In genomic region chr12:46377678-46378077, GRCh38 we compare ENCODE assay signal across 20 cellular contexts. TPM values are rescaled to one million over a fixed set of nuclear protein-coding genes. Genes with fewer than 3 reads are reported as not detected.
DNase-seq lines count a peak whose midpoint lies in the region; ATAC-seq and TF ChIP-seq lines count a peak whose summit lies in the region.
"Had no signal": no experiment of that assay in that cellular context is flagged by ENCODE, and none has a peak within 500 bp of the region (broad histone marks: within the 10 kb centered on the region; RNA-seq: fewer than 3 reads in every experiment).

No MANE protein-coding gene starts in this region.

- CTCF ChIA-PET in activated CD4-positive, alpha-beta T cell treated with anti-CD3 and anti-CD28 coated beads, Interleukin-2, amount 10 ng/mL, durations not matched to agents 7 days and 5 days (lab: Charles Lee), result interaction anchor here (0.6 kb wide), 1 partner anchor 24 kb away, joined by 3 read pairs; no protein-coding TSS in a partner anchor

- H3K4me3 ChIP-seq in fibroblast of the aortic adventitia (ENCODE audit: low read depth, low read length), result no peak overlapping the region
- H3K4me3 ChIP-seq: A549; BLaER1 treated with 17β-estradiol and CSF1 and Interleukin-3, amounts not matched to agents 10 nM and 100 nM; lung had no signal

- H3K4me1 Mint-ChIP-seq in activated CD4-positive, alpha-beta T cell treated with anti-CD3 and anti-CD28 coated beads, Interleukin-2, amount 10 ng/mL, durations not matched to agents 7 days and 5 days, result peaks cover 50% of the 10 kb centered on the region
- peaks cover 45% of the 10 kb centered on the region for H3K4me1 Mint-ChIP-seq in activated T-helper 1 cell treated with anti-CD3 and anti-CD28 coated beads, Interleukin-12 subunit alpha, Interleukin-12 subunit beta, Interleukin-2, Interleukin-4 antibody, amounts not matched to agents 30 ng/mL and 10 ng/mL and 1 ng/mL, durations not matched to agents 14 hours and 24 hours and 36 hours (ENCODE audit: low read depth)

- in situ Hi-C loops in G401 (cut with HindIII; ENCODE audit: low sequenced_read_pairs), result no loop called here

- POLR2A ChIA-PET in activated CD4-positive, alpha-beta T cell treated with anti-CD3 and anti-CD28 coated beads, Interleukin-2, amount 10 ng/mL, durations not matched to agents 7 days and 5 days (lab: Charles Lee), result no interaction called here

- intact Hi-C loops in activated T-helper 1 cell treated with anti-CD3 and anti-CD28 coated beads, Interleukin-12 subunit alpha, Interleukin-12 subunit beta, Interleukin-2, Interleukin-4 antibody, amounts not matched to agents 30 ng/mL and 10 ng/mL and 1 ng/mL, durations not matched to agents 14 hours and 24 hours and 36 hours (cut with micrococcal nuclease), result no loop called here

- DNase-seq in activated CD4-positive, alpha-beta T cell treated with anti-CD3 and anti-CD28 coated beads for 48 hours, result peak; percentile 35
- DNase-seq in activated CD4-positive, alpha-beta T cell treated with anti-CD3 and anti-CD28 coated beads, Interleukin-2, amount 10 ng/mL, durations not matched to agents 7 days and 5 days, result no peak
- DNase-seq in Daoy (ENCODE audit: low read depth) (peak; percentile 44), fibroblast of the aortic adventitia (ENCODE audit: low read depth) (peak; percentile 52), amniotic stem cell (lab: John Stamatoyannopoulos, UW) (no peak), G401 (ENCODE audit: low spot score) (no peak)
- DNase-seq in activated T-helper 1 cell treated with anti-CD3 and anti-CD28 coated beads, Interleukin-12 subunit alpha, Interleukin-12 subunit beta, Interleukin-2, Interleukin-4 antibody, amounts not matched to agents 30 ng/mL and 10 ng/mL and 1 ng/mL, durations not matched to agents 14 hours and 24 hours and 36 hours (ENCODE audit: low spot score), result no peak
- DNase-seq: cortex of kidney, foreskin keratinocyte, GDM1, H7, kidney, NCI-H1105 treated with DMSO at 0.1 percent for 48 hours, NCI-H526, right cardiac atrium had no signal

- H3K27me3 Mint-ChIP-seq in activated CD4-positive, alpha-beta T cell treated with anti-CD3 and anti-CD28 coated beads, Interleukin-2, amount 10 ng/mL, durations not matched to agents 7 days and 5 days, result no peaks in the 10 kb centered on the region
- no peaks in the 10 kb centered on the region for H3K27me3 Mint-ChIP-seq in activated T-helper 1 cell treated with anti-CD3 and anti-CD28 coated beads, Interleukin-12 subunit alpha, Interleukin-12 subunit beta, Interleukin-2, Interleukin-4 antibody, amounts not matched to agents 30 ng/mL and 10 ng/mL and 1 ng/mL, durations not matched to agents 14 hours and 24 hours and 36 hours (ENCODE audit: insufficient read depth)

- no peak for TF ChIP-seq CTCF in fibroblast of the aortic adventitia (IDR thresholded peaks at IDR 0.05; ENCODE audit: insufficient read depth, low read length)

- no peak for ATAC-seq in GM18511 (IDR thresholded peaks at IDR 0.05; ENCODE audit: unreplicated experiment)
- ATAC-seq: A549, foreskin keratinocyte, right cardiac atrium, Right ventricle myocardium inferior had no signal

- H3K9me3 Mint-ChIP-seq in activated CD4-positive, alpha-beta T cell treated with anti-CD3 and anti-CD28 coated beads, Interleukin-2, amount 10 ng/mL, durations not matched to agents 7 days and 5 days, result peaks cover 3% of the 10 kb centered on the region
- no peaks in the 10 kb centered on the region for H3K9me3 Mint-ChIP-seq in activated T-helper 1 cell treated with anti-CD3 and anti-CD28 coated beads, Interleukin-12 subunit alpha, Interleukin-12 subunit beta, Interleukin-2, Interleukin-4 antibody, amounts not matched to agents 30 ng/mL and 10 ng/mL and 1 ng/mL, durations not matched to agents 14 hours and 24 hours and 36 hours

- peaks cover 7% of the 10 kb centered on the region for H3K36me3 Mint-ChIP-seq in activated CD4-positive, alpha-beta T cell treated with anti-CD3 and anti-CD28 coated beads, Interleukin-2, amount 10 ng/mL, durations not matched to agents 7 days and 5 days (ENCODE audit: low read depth)
- H3K36me3 Mint-ChIP-seq in activated T-helper 1 cell treated with anti-CD3 and anti-CD28 coated beads, Interleukin-12 subunit alpha, Interleukin-12 subunit beta, Interleukin-2, Interleukin-4 antibody, amounts not matched to agents 30 ng/mL and 10 ng/mL and 1 ng/mL, durations not matched to agents 14 hours and 24 hours and 36 hours (ENCODE audit: low read depth), result peaks cover 4% of the 10 kb centered on the region

- no peak overlapping the region for H3K27ac Mint-ChIP-seq in activated CD4-positive, alpha-beta T cell treated with anti-CD3 and anti-CD28 coated beads, Interleukin-2, amount 10 ng/mL, durations not matched to agents 7 days and 5 days
- peak overlapping the region; percentile 1 for H3K27ac Mint-ChIP-seq in activated T-helper 1 cell treated with anti-CD3 and anti-CD28 coated beads, Interleukin-12 subunit alpha, Interleukin-12 subunit beta, Interleukin-2, Interleukin-4 antibody, amounts not matched to agents 30 ng/mL and 10 ng/mL and 1 ng/mL, durations not matched to agents 14 hours and 24 hours and 36 hours

- no peak overlapping the region for H3K4me3 Mint-ChIP-seq in activated CD4-positive, alpha-beta T cell treated with anti-CD3 and anti-CD28 coated beads, Interleukin-2, amount 10 ng/mL, durations not matched to agents 7 days and 5 days
- H3K4me3 Mint-ChIP-seq in activated T-helper 1 cell treated with anti-CD3 and anti-CD28 coated beads, Interleukin-12 subunit alpha, Interleukin-12 subunit beta, Interleukin-2, Interleukin-4 antibody, amounts not matched to agents 30 ng/mL and 10 ng/mL and 1 ng/mL, durations not matched to agents 14 hours and 24 hours and 36 hours, result no peak overlapping the region

RNA-seq across cellular contexts. Expression of gene SLC38A2, which starts 5.1 kb away (rescaled TPM):
- 100 to 1,000 TPM; 216 to 283 TPM for total RNA-seq in activated CD4-positive, alpha-beta T cell treated with anti-CD3 and anti-CD28 coated beads, Interleukin-2, amount 10 ng/mL, durations not matched to agents 7 days and 5 days
- total RNA-seq in Daoy (2014; rRNA removed; shearing (Covaris generic)), result 361 and 424 TPM in 2 replicates
- 157 and 161 TPM in 2 replicates for total RNA-seq in activated T-helper 1 cell treated with anti-CD3 and anti-CD28 coated beads, Interleukin-12 subunit alpha, Interleukin-12 subunit beta, Interleukin-2, Interleukin-4 antibody, amounts not matched to agents 30 ng/mL and 10 ng/mL and 1 ng/mL, durations not matched to agents 14 hours and 24 hours and 36 hours
- total RNA-seq in fibroblast of the aortic adventitia (ENCODE audit: low replicate concordance), result 1,199 and 1,239 TPM in 2 replicates
- 191 and 254 TPM in 2 replicates for total RNA-seq in G401 (2014; rRNA removed; shearing (Covaris generic))

Comparison
In these comparisons a context has a peak if more than half of its experiments do, and no peak if none do; other contexts are left out.
1. DNase-seq: peak in activated CD4-positive, alpha-beta T cell treated with anti-CD3 and anti-CD28 coated beads for 48 hours (single experiment), Daoy (single experiment) and fibroblast of the aortic adventitia (single experiment); none in activated CD4-positive, alpha-beta T cell treated with anti-CD3 and anti-CD28 coated beads, Interleukin-2, amount 10 ng/mL, durations not matched to agents 7 days and 5 days (single experiment), activated T-helper 1 cell treated with anti-CD3 and anti-CD28 coated beads, Interleukin-12 subunit alpha, Interleukin-12 subunit beta, Interleukin-2, Interleukin-4 antibody, amounts not matched to agents 30 ng/mL and 10 ng/mL and 1 ng/mL, durations not matched to agents 14 hours and 24 hours and 36 hours (single experiment), amniotic stem cell (single experiment) and G401 (single experiment).